Comparison of ENCODE assay signal across 12 cellular contexts in the genomic region with DNA sequence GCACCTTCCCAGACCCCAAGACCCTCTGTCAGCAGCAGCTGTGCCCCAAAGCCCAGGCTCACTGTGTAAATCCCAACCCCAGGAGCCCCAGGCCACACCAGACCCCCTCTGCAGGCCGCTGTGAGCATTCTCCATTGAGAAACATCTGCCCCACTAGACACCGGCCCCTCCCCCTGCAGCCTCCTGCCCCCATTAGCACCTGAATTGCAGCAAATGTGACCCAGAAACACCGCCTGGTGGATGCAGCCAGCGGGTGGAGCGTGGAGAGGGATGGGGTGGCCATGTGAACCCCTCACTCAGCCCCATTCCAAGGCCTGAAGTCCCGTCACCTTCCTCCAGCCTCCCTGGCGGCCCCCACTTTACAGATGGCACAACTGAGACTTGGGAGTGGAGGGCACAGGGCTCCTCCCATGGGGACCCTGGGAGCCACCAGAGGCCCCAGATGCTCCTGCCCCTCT. TPM values are rescaled to one million over a fixed set of nuclear protein-coding genes. Genes with fewer than 3 reads are reported as not detected.
DNase-seq lines count a peak whose midpoint lies in the region; ATAC-seq and TF ChIP-seq lines count a peak whose summit lies in the region.
"Had no signal": no experiment of that assay in that cellular context is flagged by ENCODE, and none has a peak within 500 bp of the region (broad histone marks: within the 10 kb centered on the region; RNA-seq: fewer than 3 reads in every experiment).

No MANE protein-coding gene starts in this region.

- no peak for DNase-seq in activated naive CD4-positive, alpha-beta T cell treated with anti-CD3 and anti-CD28 coated beads, Interleukin-2, amount 10 ng/mL, durations not matched to agents 7 days and 5 days
- DNase-seq in activated naive CD4-positive, alpha-beta T cell (lab: John Stamatoyannopoulos, UW) = no peak
- DNase-seq in activated T-helper 1 cell treated with anti-CD3 and anti-CD28 coated beads, Interleukin-12 subunit alpha, Interleukin-12 subunit beta, Interleukin-2, Interleukin-4 antibody, amounts not matched to agents 30 ng/mL and 10 ng/mL and 1 ng/mL, durations not matched to agents 14 hours and 24 hours and 36 hours (ENCODE audit: low spot score) = no peak
- DNase-seq in upper lobe of left lung (no peak), SK-N-DZ (ENCODE audit: low spot score) (no peak), HT-29 (ENCODE audit: low spot score) (no peak)
- DNase-seq: adrenal gland, C1 segment of cervical spinal cord, natural killer cell, NCI-H526 had no signal

- no peaks in the 10 kb centered on the region for H3K9me3 ChIP-seq in iPS-18c (ENCODE audit: control insufficient read depth, insufficient read depth, low read length)
- H3K9me3 ChIP-seq in upper lobe of left lung = no peaks in the 10 kb centered on the region
- H3K9me3 ChIP-seq: adrenal gland had no signal

- H3K4me3 Mint-ChIP-seq in activated naive CD4-positive, alpha-beta T cell treated with anti-CD3 and anti-CD28 coated beads, Interleukin-2, amount 10 ng/mL, durations not matched to agents 7 days and 5 days = peak overlapping the region; percentile 23
- H3K4me3 Mint-ChIP-seq in activated T-helper 1 cell treated with anti-CD3 and anti-CD28 coated beads, Interleukin-12 subunit alpha, Interleukin-12 subunit beta, Interleukin-2, Interleukin-4 antibody, amounts not matched to agents 30 ng/mL and 10 ng/mL and 1 ng/mL, durations not matched to agents 14 hours and 24 hours and 36 hours = peak overlapping the region; percentile 78

- H3K4me3 ChIP-seq in iPS-18c (ENCODE audit: insufficient read depth, low read depth, low read length) (peak overlapping the region; percentile 87; the same call in 1 of the 2 replicates), upper lobe of left lung (peak overlapping the region in 3 of 4 donors; percentile 96 to 100 (median 97))

- CTCF ChIA-PET in activated naive CD4-positive, alpha-beta T cell treated with anti-CD3 and anti-CD28 coated beads, Interleukin-2, amount 10 ng/mL, durations not matched to agents 7 days and 5 days (lab: Charles Lee) = interaction anchor here (1.0 kb wide), 1 partner anchor 12 kb away, joined by 4 read pairs; a partner anchor contains a TSS

- 80 to 92% methylated on average over 2 to 7 of the region's 7 CpGs for WGBS in upper lobe of left lung, 2 donors

- H3K27me3 Mint-ChIP-seq in activated naive CD4-positive, alpha-beta T cell treated with anti-CD3 and anti-CD28 coated beads, Interleukin-2, amount 10 ng/mL, durations not matched to agents 7 days and 5 days = no peaks in the 10 kb centered on the region
- H3K27me3 Mint-ChIP-seq in activated T-helper 1 cell treated with anti-CD3 and anti-CD28 coated beads, Interleukin-12 subunit alpha, Interleukin-12 subunit beta, Interleukin-2, Interleukin-4 antibody, amounts not matched to agents 30 ng/mL and 10 ng/mL and 1 ng/mL, durations not matched to agents 14 hours and 24 hours and 36 hours (ENCODE audit: insufficient read depth) = peaks cover 2% of the 10 kb centered on the region

- H3K27ac Mint-ChIP-seq in activated naive CD4-positive, alpha-beta T cell treated with anti-CD3 and anti-CD28 coated beads, Interleukin-2, amount 10 ng/mL, durations not matched to agents 7 days and 5 days = peak overlapping the region; percentile 33
- no peak overlapping the region for H3K27ac Mint-ChIP-seq in activated T-helper 1 cell treated with anti-CD3 and anti-CD28 coated beads, Interleukin-12 subunit alpha, Interleukin-12 subunit beta, Interleukin-2, Interleukin-4 antibody, amounts not matched to agents 30 ng/mL and 10 ng/mL and 1 ng/mL, durations not matched to agents 14 hours and 24 hours and 36 hours
- H3K27ac Mint-ChIP-seq: natural killer cell had no signal

- H3K9me3 Mint-ChIP-seq in activated naive CD4-positive, alpha-beta T cell treated with anti-CD3 and anti-CD28 coated beads, Interleukin-2, amount 10 ng/mL, durations not matched to agents 7 days and 5 days = no peaks in the 10 kb centered on the region
- H3K9me3 Mint-ChIP-seq in activated T-helper 1 cell treated with anti-CD3 and anti-CD28 coated beads, Interleukin-12 subunit alpha, Interleukin-12 subunit beta, Interleukin-2, Interleukin-4 antibody, amounts not matched to agents 30 ng/mL and 10 ng/mL and 1 ng/mL, durations not matched to agents 14 hours and 24 hours and 36 hours = no peaks in the 10 kb centered on the region
- H3K9me3 Mint-ChIP-seq: natural killer cell had no signal

- no peak for TF ChIP-seq POLR2A in upper lobe of left lung (IDR thresholded peaks at IDR 0.05)

- TF ChIP-seq CTCF in upper lobe of left lung (IDR thresholded peaks at IDR 0.05) = no peak

- intact Hi-C loops in activated T-helper 1 cell treated with anti-CD3 and anti-CD28 coated beads, Interleukin-12 subunit alpha, Interleukin-12 subunit beta, Interleukin-2, Interleukin-4 antibody, amounts not matched to agents 30 ng/mL and 10 ng/mL and 1 ng/mL, durations not matched to agents 14 hours and 24 hours and 36 hours (cut with micrococcal nuclease) = no loop called here

- no peaks in the 10 kb centered on the region for H3K27me3 ChIP-seq in upper lobe of left lung
- H3K27me3 ChIP-seq: adrenal gland had no signal

- ATAC-seq in upper lobe of left lung (ENCODE audit: low FRiP score in 2 of 2) = no peak
- no peak for ATAC-seq in GM19324 (IDR thresholded peaks at IDR 0.05; ENCODE audit: low FRiP score, unreplicated experiment)
- ATAC-seq: natural killer cell had no signal

- peaks cover 42 to 59% (median 49%) of the 10 kb centered on the region in 4 donors for H3K4me1 ChIP-seq in upper lobe of left lung

- H3K36me3 ChIP-seq in upper lobe of left lung = peaks cover 13 to 30% (median 18%) of the 10 kb centered on the region in 4 donors

- peaks cover 28% of the 10 kb centered on the region for H3K4me1 Mint-ChIP-seq in activated naive CD4-positive, alpha-beta T cell treated with anti-CD3 and anti-CD28 coated beads, Interleukin-2, amount 10 ng/mL, durations not matched to agents 7 days and 5 days
- H3K4me1 Mint-ChIP-seq in activated T-helper 1 cell treated with anti-CD3 and anti-CD28 coated beads, Interleukin-12 subunit alpha, Interleukin-12 subunit beta, Interleukin-2, Interleukin-4 antibody, amounts not matched to agents 30 ng/mL and 10 ng/mL and 1 ng/mL, durations not matched to agents 14 hours and 24 hours and 36 hours (ENCODE audit: low read depth) = peaks cover 16% of the 10 kb centered on the region

- TF ChIP-seq EP300 in upper lobe of left lung (IDR thresholded peaks at IDR 0.05) = no peak

- peak overlapping the region in 2 of 4 donors; percentile 90 to 96 for H3K27ac ChIP-seq in upper lobe of left lung
- H3K27ac ChIP-seq: adrenal gland had no signal

- H3K36me3 Mint-ChIP-seq in activated naive CD4-positive, alpha-beta T cell treated with anti-CD3 and anti-CD28 coated beads, Interleukin-2, amount 10 ng/mL, durations not matched to agents 7 days and 5 days = peaks cover 2% of the 10 kb centered on the region
- no peaks in the 10 kb centered on the region for H3K36me3 Mint-ChIP-seq in activated T-helper 1 cell treated with anti-CD3 and anti-CD28 coated beads, Interleukin-12 subunit alpha, Interleukin-12 subunit beta, Interleukin-2, Interleukin-4 antibody, amounts not matched to agents 30 ng/mL and 10 ng/mL and 1 ng/mL, durations not matched to agents 14 hours and 24 hours and 36 hours (ENCODE audit: low read depth)
- H3K36me3 Mint-ChIP-seq: natural killer cell had no signal

RNA-seq across cellular contexts. Expression of a gene that starts 2.2 kb away (rescaled TPM):
- total RNA-seq in activated T-helper 1 cell treated with anti-CD3 and anti-CD28 coated beads, Interleukin-12 subunit alpha, Interleukin-12 subunit beta, Interleukin-2, Interleukin-4 antibody, amounts not matched to agents 30 ng/mL and 10 ng/mL and 1 ng/mL, durations not matched to agents 14 hours and 24 hours and 36 hours = 23.1 and 26.2 TPM in 2 replicates
- 10 to 100 TPM; 14.9 to 43.9 (median 25.8) TPM for total RNA-seq in upper lobe of left lung
- polyA plus RNA-seq in SK-N-DZ (2014; cell fraction: cytosol; rRNA removed) = 5.3 and 11.2 TPM in 2 replicates
- 23.7 and 30.6 TPM in 2 replicates for polyA plus RNA-seq in SK-N-DZ (2014; cell fraction: nucleus; rRNA removed)
- 58.0 and 83.0 TPM in 2 replicates for total RNA-seq in HT-29 (2014; rRNA removed; shearing (Covaris generic))

RNA-seq across cellular contexts. Expression of a gene that starts 12.1 kb away (rescaled TPM):
- 110 and 119 TPM in 2 replicates for total RNA-seq in activated T-helper 1 cell treated with anti-CD3 and anti-CD28 coated beads, Interleukin-12 subunit alpha, Interleukin-12 subunit beta, Interleukin-2, Interleukin-4 antibody, amounts not matched to agents 30 ng/mL and 10 ng/mL and 1 ng/mL, durations not matched to agents 14 hours and 24 hours and 36 hours
- total RNA-seq in upper lobe of left lung = 100 to 1,000 TPM in 3 of 6 donors, 10 to 100 TPM in 3; 49.0 to 148 (median 99.1) TPM
- polyA plus RNA-seq in SK-N-DZ (2014; cell fraction: cytosol; rRNA removed) = 34.2 and 41.3 TPM in 2 replicates
- polyA plus RNA-seq in SK-N-DZ (2014; cell fraction: nucleus; rRNA removed) = 22.4 and 45.7 TPM in 2 replicates
- 27.4 and 31.3 TPM in 2 replicates for total RNA-seq in HT-29 (2014; rRNA removed; shearing (Covaris generic))

RNA-seq across cellular contexts. Expression of a gene that starts 56.4 kb away (rescaled TPM):
- total RNA-seq in activated T-helper 1 cell treated with anti-CD3 and anti-CD28 coated beads, Interleukin-12 subunit alpha, Interleukin-12 subunit beta, Interleukin-2, Interleukin-4 antibody, amounts not matched to agents 30 ng/mL and 10 ng/mL and 1 ng/mL, durations not matched to agents 14 hours and 24 hours and 36 hours = 0.17 TPM in 1 of 2 replicates, not detected in the other
- total RNA-seq in upper lobe of left lung = 1 to 10 TPM in 1 of 6 donors, under 1 TPM in 4, not detected in 1; 0.24 to 1.0 (median 0.46) TPM
- polyA plus RNA-seq in SK-N-DZ (2014; cell fraction: cytosol; rRNA removed) = 0.06 TPM in 1 of 2 replicates, not detected in the other
- polyA plus RNA-seq in SK-N-DZ (2014; cell fraction: nucleus; rRNA removed) = 0.08 TPM in 1 of 2 replicates, not detected in the other
- total RNA-seq in HT-29 (2014; rRNA removed; shearing (Covaris generic)) = not detected in 2 replicates
